ENCODE assay signal across 1 cellular context in the genomic region with DNA sequence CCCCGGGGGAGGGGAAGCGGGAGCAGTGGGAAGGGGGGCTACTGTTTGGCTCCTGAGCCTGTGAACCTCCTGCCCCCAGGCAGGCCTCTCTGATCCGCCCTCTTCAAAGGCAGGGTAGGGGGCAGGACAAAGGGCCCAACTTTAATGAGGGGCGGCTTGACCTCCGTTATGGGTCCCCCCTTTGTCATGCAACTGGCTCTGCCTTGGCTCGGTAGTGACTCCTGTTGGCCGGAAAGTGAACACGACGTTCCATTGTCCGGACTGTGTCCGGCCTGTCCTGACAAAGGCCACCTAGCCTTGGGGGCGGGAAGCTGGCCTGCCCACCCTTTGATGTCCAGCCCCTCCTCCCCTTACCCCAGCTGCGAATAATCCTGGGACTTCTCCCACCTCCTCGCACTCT.
TF ChIP-seq lines count a peak whose summit lies in the region.

No MANE protein-coding gene starts in this region.

TF ChIP-seq in HepG2, 621 proteins besides CTCF, POLR2A, EP300 and RAD21:
- TF ChIP-seq, protein P1, sequence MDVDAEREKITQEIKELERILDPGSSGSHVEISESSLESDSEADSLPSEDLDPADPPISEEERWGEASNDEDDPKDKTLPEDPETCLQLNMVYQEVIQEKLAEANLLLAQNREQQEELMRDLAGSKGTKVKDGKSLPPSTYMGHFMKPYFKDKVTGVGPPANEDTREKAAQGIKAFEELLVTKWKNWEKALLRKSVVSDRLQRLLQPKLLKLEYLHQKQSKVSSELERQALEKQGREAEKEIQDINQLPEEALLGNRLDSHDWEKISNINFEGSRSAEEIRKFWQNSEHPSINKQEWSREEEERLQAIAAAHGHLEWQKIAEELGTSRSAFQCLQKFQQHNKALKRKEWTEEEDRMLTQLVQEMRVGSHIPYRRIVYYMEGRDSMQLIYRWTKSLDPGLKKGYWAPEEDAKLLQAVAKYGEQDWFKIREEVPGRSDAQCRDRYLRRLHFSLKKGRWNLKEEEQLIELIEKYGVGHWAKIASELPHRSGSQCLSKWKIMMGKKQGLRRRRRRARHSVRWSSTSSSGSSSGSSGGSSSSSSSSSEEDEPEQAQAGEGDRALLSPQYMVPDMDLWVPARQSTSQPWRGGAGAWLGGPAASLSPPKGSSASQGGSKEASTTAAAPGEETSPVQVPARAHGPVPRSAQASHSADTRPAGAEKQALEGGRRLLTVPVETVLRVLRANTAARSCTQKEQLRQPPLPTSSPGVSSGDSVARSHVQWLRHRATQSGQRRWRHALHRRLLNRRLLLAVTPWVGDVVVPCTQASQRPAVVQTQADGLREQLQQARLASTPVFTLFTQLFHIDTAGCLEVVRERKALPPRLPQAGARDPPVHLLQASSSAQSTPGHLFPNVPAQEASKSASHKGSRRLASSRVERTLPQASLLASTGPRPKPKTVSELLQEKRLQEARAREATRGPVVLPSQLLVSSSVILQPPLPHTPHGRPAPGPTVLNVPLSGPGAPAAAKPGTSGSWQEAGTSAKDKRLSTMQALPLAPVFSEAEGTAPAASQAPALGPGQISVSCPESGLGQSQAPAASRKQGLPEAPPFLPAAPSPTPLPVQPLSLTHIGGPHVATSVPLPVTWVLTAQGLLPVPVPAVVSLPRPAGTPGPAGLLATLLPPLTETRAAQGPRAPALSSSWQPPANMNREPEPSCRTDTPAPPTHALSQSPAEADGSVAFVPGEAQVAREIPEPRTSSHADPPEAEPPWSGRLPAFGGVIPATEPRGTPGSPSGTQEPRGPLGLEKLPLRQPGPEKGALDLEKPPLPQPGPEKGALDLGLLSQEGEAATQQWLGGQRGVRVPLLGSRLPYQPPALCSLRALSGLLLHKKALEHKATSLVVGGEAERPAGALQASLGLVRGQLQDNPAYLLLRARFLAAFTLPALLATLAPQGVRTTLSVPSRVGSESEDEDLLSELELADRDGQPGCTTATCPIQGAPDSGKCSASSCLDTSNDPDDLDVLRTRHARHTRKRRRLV (CRISPR knock-in tag; IDR thresholded peaks at IDR 0.05) = no peak
- TF ChIP-seq ARID2 (CRISPR knock-in tag; IDR thresholded peaks at IDR 0.05; ENCODE audit: borderline replicate concordance) (no peak), SCMH1 (CRISPR knock-in tag; IDR thresholded peaks at IDR 0.05; ENCODE audit: borderline replicate concordance) (no peak), ZZZ3 (CRISPR knock-in tag; IDR thresholded peaks at IDR 0.05; ENCODE audit: borderline replicate concordance) (no peak), NFIC (IDR thresholded peaks at IDR 0.05; ENCODE audit: low read length) (no peak), ZNF354B (CRISPR knock-in tag; IDR thresholded peaks at IDR 0.05) (no peak), NR2F1 (CRISPR knock-in tag; IDR thresholded peaks at IDR 0.05) (no peak), MTA1 (CRISPR knock-in tag; IDR thresholded peaks at IDR 0.05; ENCODE audit: borderline replicate concordance) (no peak), NKX3-1 (CRISPR knock-in tag; IDR thresholded peaks at IDR 0.05) (no peak), PAWR (CRISPR knock-in tag; IDR thresholded peaks at IDR 0.05; ENCODE audit: borderline replicate concordance) (no peak), SPEN (CRISPR knock-in tag; IDR thresholded peaks at IDR 0.05; ENCODE audit: low read depth) (no peak), NFRKB (IDR thresholded peaks at IDR 0.05) (no peak), CC2D1A (CRISPR knock-in tag; IDR thresholded peaks at IDR 0.05) (no peak)
- TF ChIP-seq, protein P2, sequence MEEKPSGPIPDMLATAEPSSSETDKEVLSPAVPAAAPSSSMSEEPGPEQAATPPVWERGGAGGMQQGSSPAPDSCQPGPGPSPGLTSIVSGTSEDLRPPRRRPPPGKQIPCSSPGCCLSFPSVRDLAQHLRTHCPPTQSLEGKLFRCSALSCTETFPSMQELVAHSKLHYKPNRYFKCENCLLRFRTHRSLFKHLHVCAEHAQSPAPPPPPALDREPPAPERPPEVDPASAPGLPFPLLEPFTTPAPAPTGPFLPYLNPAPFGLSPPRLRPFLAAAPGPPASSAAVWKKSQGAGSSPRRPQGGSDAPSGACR (CRISPR knock-in tag; IDR thresholded peaks at IDR 0.05) = no peak
- TF ChIP-seq, protein P3, sequence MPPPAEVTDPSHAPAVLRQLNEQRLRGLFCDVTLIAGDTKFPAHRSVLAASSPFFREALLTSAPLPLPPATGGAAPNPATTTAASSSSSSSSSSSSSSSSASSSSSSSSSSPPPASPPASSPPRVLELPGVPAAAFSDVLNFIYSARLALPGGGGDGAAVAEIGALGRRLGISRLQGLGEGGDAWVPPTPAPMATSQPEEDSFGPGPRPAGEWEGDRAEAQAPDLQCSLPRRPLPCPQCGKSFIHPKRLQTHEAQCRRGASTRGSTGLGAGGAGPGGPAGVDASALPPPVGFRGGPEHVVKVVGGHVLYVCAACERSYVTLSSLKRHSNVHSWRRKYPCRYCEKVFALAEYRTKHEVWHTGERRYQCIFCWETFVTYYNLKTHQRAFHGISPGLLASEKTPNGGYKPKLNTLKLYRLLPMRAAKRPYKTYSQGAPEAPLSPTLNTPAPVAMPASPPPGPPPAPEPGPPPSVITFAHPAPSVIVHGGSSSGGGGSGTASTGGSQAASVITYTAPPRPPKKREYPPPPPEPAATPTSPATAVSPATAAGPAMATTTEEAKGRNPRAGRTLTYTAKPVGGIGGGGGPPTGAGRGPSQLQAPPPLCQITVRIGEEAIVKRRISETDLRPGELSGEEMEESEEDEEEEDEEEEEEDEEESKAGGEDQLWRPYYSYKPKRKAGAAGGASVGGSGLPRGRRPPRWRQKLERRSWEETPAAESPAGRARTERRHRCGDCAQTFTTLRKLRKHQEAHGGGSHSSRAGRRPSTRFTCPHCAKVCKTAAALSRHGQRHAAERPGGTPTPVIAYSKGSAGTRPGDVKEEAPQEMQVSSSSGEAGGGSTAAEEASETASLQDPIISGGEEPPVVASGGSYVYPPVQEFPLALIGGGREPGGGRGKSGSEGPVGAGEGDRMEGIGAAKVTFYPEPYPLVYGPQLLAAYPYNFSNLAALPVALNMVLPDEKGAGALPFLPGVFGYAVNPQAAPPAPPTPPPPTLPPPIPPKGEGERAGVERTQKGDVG (CRISPR knock-in tag; IDR thresholded peaks at IDR 0.05; ENCODE audit: borderline replicate concordance) = no peak
